18 cellular contexts compared by ENCODE assay signal in the genomic region with DNA sequence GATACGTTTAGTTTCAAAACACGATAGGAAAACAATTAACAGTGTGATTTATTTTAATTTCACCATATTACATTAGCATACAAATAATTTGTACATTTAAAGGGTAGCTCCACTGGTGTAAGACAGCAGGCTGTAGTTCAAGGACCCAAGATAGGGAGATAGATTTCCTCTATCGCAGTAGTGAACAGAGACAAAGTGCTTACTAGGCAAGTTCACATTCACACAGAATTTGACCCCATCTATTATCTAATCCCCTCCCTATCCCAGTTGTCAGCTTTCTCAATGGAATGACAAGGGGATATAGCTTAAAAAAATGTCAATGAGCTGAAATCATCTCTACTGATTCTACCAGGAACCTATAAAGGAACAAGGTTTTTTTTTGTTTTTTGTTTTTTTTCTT.
"Had no signal": no experiment of that assay in that cellular context is flagged by ENCODE, and none has a peak within 500 bp of the region (broad histone marks: within the 10 kb centered on the region; RNA-seq: fewer than 3 reads in every experiment).

No MANE protein-coding gene starts in this region.

- H3K27ac ChIP-seq: lower lobe of right lung, prostate gland, thyroid gland had no signal

- H3K27ac Mint-ChIP-seq: activated T-helper 1 cell treated with anti-CD3 and anti-CD28 coated beads, Interleukin-12 subunit alpha, Interleukin-12 subunit beta, Interleukin-2, Interleukin-4 antibody, amounts not matched to agents 30 ng/mL and 10 ng/mL and 1 ng/mL, durations not matched to agents 14 hours and 24 hours and 36 hours; WTC11 had no signal

- DNase-seq: activated CD4-positive, alpha-beta T cell treated with anti-CD3 and anti-CD28 coated beads, Interleukin-2, amount 50 U/mL, for 48 hours; activated CD8-positive, alpha-beta memory T cell treated with anti-CD3 and anti-CD28 coated beads, Interleukin-2, amount 50 U/mL, for 48 hours; activated gamma-delta T cell; activated naive CD4-positive, alpha-beta T cell treated with anti-CD3 and anti-CD28 coated beads, Interleukin-2, amount 50 U/mL, for 16 hours; cortex of kidney; kidney; lower lobe of right lung; midbrain; natural killer cell; stimulated activated CD4-positive, alpha-beta T cell treated with anti-CD3 and anti-CD28 coated beads, Interleukin-4, amount 100 ng/mL, for 24 hours; stimulated activated naive CD8-positive, alpha-beta T cell treated with anti-CD3 and anti-CD28 coated beads, Interleukin-15, Interleukin-2, amounts not matched to agents 100 U/mL and 50 U/mL, for 24 hours; substantia nigra; T-helper 9 cell; thyroid gland had no signal

- H3K9me3 ChIP-seq: lower lobe of right lung, prostate gland, thyroid gland had no signal

- H3K4me1 ChIP-seq: prostate gland had no signal

- H3K27me3 ChIP-seq: thyroid gland had no signal

- H3K9me3 Mint-ChIP-seq: activated T-helper 1 cell treated with anti-CD3 and anti-CD28 coated beads, Interleukin-12 subunit alpha, Interleukin-12 subunit beta, Interleukin-2, Interleukin-4 antibody, amounts not matched to agents 30 ng/mL and 10 ng/mL and 1 ng/mL, durations not matched to agents 14 hours and 24 hours and 36 hours; natural killer cell; WTC11 had no signal

- H3K4me3 Mint-ChIP-seq: activated T-helper 1 cell treated with anti-CD3 and anti-CD28 coated beads, Interleukin-12 subunit alpha, Interleukin-12 subunit beta, Interleukin-2, Interleukin-4 antibody, amounts not matched to agents 30 ng/mL and 10 ng/mL and 1 ng/mL, durations not matched to agents 14 hours and 24 hours and 36 hours; natural killer cell; WTC11 had no signal

- ATAC-seq: left lobe of liver; lower lobe of right lung; natural killer cell; stimulated activated naive CD8-positive, alpha-beta T cell treated with anti-CD3 and anti-CD28 coated beads, Interleukin-15, Interleukin-2, amounts not matched to agents 100 U/mL and 50 U/mL, for 24 hours; WTC11 had no signal

- FAIRE-seq: kidney had no signal

- H3K4me3 ChIP-seq: lower lobe of right lung, prostate gland, thyroid gland had no signal
